ENCODE assay signal across 1 cellular context in genomic region chr13:28532226-28533048, GRCh38.
A peak's percentile ranks its signal among the peaks of the same experiment; 100 is the strongest.
TF ChIP-seq lines count a peak whose summit lies in the region.

No MANE protein-coding gene starts in this region.

TF ChIP-seq in K562, 482 proteins besides CTCF, POLR2A, EP300 and RAD21 (continued from another document and continues in another):
- TF ChIP-seq, protein P1, sequence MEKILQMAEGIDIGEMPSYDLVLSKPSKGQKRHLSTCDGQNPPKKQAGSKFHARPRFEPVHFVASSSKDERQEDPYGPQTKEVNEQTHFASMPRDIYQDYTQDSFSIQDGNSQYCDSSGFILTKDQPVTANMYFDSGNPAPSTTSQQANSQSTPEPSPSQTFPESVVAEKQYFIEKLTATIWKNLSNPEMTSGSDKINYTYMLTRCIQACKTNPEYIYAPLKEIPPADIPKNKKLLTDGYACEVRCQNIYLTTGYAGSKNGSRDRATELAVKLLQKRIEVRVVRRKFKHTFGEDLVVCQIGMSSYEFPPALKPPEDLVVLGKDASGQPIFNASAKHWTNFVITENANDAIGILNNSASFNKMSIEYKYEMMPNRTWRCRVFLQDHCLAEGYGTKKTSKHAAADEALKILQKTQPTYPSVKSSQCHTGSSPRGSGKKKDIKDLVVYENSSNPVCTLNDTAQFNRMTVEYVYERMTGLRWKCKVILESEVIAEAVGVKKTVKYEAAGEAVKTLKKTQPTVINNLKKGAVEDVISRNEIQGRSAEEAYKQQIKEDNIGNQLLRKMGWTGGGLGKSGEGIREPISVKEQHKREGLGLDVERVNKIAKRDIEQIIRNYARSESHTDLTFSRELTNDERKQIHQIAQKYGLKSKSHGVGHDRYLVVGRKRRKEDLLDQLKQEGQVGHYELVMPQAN (IDR thresholded peaks at IDR 0.05; ENCODE audit: borderline replicate concordance), result no peak
- TF ChIP-seq ZBTB7A (IDR thresholded peaks at IDR 0.05; ENCODE audit: borderline replicate concordance, control insufficient read depth, low read depth, low read length) (peak; percentile 60; the same call in 1 of the 2 replicates), ZNF75A (CRISPR knock-in tag; IDR thresholded peaks at IDR 0.05) (no peak), SMAD1 (IDR thresholded peaks at IDR 0.05; ENCODE audit: low read depth, low read length, partially characterized antibody) (no peak), KDM5B (IDR thresholded peaks at IDR 0.05; ENCODE audit: insufficient replicate concordance, low read depth, low read length) (no peak), ZNF695 (CRISPR knock-in tag; IDR thresholded peaks at IDR 0.05) (no peak), STAT5A (IDR thresholded peaks at IDR 0.05; ENCODE audit: borderline replicate concordance, low read length) (peak; percentile 47), POLR3A (IDR thresholded peaks at IDR 0.05; ENCODE audit: borderline replicate concordance, extremely low read depth, insufficient read depth, insufficient read length) (no peak), SRSF3 (IDR thresholded peaks at IDR 0.05; ENCODE audit: insufficient read depth, low read length) (no peak), RFX5 (IDR thresholded peaks at IDR 0.05; ENCODE audit: low read depth, low read length) (no peak), TAL1 (IDR thresholded peaks at IDR 0.05) (peak; percentile 86), CCNT2 (IDR thresholded peaks at IDR 0.05; ENCODE audit: borderline replicate concordance, extremely low read depth, insufficient read length, low read depth, low read length) (peak; percentile 86), ZNF384 (IDR thresholded peaks at IDR 0.05; ENCODE audit: low read depth, low read length) (no peak), ZKSCAN3 (CRISPR knock-in tag; IDR thresholded peaks at IDR 0.05) (no peak), NFXL1 (CRISPR knock-in tag; IDR thresholded peaks at IDR 0.05) (no peak), ZNF133 (CRISPR knock-in tag; IDR thresholded peaks at IDR 0.05) (no peak), REST (CRISPR knock-in tag; IDR thresholded peaks at IDR 0.05; ENCODE audit: low read depth) (no peak), RBM25 (IDR thresholded peaks at IDR 0.05; ENCODE audit: low read depth, low read length, severe bottlenecking) (no peak), TGIF2 (CRISPR knock-in tag; IDR thresholded peaks at IDR 0.05) (no peak), KDM2B (CRISPR knock-in tag; IDR thresholded peaks at IDR 0.05) (peak; percentile 16; the same call in 1 of the 2 replicates), SMARCA4 (IDR thresholded peaks at IDR 0.05) (peak; percentile 73), POLR2B (IDR thresholded peaks at IDR 0.05; ENCODE audit: low read depth, partially characterized antibody) (no peak), ZNF584 (CRISPR knock-in tag; IDR thresholded peaks at IDR 0.05; ENCODE audit: low read depth) (no peak), BRF2 (IDR thresholded peaks at IDR 0.05; ENCODE audit: borderline replicate concordance, insufficient read depth, insufficient read length) (no peak), IRF9 (tag; IDR thresholded peaks at IDR 0.05) (no peak), CREB3 (tag; conservative IDR thresholded peaks at IDR 0.05; ENCODE audit: low read depth) (no peak), ZNF707 (CRISPR knock-in tag; conservative IDR thresholded peaks at IDR 0.05) (no peak), TEAD2 (tag; IDR thresholded peaks at IDR 0.05) (no peak), ZNF23 (CRISPR knock-in tag; IDR thresholded peaks at IDR 0.05) (no peak), KAT7 (CRISPR knock-in tag; IDR thresholded peaks at IDR 0.05; ENCODE audit: borderline replicate concordance) (no peak), MAZ (CRISPR knock-in tag; conservative IDR thresholded peaks at IDR 0.05 in 1 of 2, IDR thresholded peaks at IDR 0.05 in 1 of 2) (peak in 1 of 2 experiments; percentile 28; a peak in 2 of 4 replicates), COPS2 (conservative IDR thresholded peaks at IDR 0.05) (no peak), ZNF239 (CRISPR knock-in tag; IDR thresholded peaks at IDR 0.05) (no peak), TEAD4 (IDR thresholded peaks at IDR 0.05; ENCODE audit: low read length) (peak; percentile 77), TEAD4 (CRISPR knock-in tag; IDR thresholded peaks at IDR 0.05; ENCODE audit: borderline replicate concordance) (no peak), ZNF589 (CRISPR knock-in tag; IDR thresholded peaks at IDR 0.05; ENCODE audit: low read depth) (no peak), HMG20A (CRISPR knock-in tag; conservative IDR thresholded peaks at IDR 0.05) (no peak), NEUROD1 (IDR thresholded peaks at IDR 0.05; ENCODE audit: borderline replicate concordance, low read depth, low read length, partially characterized antibody) (peak; percentile 41)
- TF ChIP-seq, protein P2, sequence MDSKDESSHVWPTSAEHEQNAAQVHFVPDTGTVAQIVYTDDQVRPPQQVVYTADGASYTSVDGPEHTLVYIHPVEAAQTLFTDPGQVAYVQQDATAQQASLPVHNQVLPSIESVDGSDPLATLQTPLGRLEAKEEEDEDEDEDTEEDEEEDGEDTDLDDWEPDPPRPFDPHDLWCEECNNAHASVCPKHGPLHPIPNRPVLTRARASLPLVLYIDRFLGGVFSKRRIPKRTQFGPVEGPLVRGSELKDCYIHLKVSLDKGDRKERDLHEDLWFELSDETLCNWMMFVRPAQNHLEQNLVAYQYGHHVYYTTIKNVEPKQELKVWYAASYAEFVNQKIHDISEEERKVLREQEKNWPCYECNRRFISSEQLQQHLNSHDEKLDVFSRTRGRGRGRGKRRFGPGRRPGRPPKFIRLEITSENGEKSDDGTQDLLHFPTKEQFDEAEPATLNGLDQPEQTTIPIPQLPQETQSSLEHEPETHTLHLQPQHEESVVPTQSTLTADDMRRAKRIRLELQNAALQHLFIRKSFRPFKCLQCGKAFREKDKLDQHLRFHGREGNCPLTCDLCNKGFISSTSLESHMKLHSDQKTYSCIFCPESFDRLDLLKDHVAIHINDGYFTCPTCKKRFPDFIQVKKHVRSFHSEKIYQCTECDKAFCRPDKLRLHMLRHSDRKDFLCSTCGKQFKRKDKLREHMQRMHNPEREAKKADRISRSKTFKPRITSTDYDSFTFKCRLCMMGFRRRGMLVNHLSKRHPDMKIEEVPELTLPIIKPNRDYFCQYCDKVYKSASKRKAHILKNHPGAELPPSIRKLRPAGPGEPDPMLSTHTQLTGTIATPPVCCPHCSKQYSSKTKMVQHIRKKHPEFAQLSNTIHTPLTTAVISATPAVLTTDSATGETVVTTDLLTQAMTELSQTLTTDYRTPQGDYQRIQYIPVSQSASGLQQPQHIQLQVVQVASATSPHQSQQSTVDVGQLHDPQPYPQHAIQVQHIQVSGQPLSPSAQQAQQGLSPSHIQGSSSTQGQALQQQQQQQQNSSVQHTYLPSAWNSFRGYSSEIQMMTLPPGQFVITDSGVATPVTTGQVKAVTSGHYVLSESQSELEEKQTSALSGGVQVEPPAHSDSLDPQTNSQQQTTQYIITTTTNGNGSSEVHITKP (IDR thresholded peaks at IDR 0.05; ENCODE audit: partially characterized antibody), result peak; percentile 72
- TF ChIP-seq, protein P3, sequence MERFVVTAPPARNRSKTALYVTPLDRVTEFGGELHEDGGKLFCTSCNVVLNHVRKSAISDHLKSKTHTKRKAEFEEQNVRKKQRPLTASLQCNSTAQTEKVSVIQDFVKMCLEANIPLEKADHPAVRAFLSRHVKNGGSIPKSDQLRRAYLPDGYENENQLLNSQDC (CRISPR knock-in tag; IDR thresholded peaks at IDR 0.05), result no peak
- TF ChIP-seq, protein P4, sequence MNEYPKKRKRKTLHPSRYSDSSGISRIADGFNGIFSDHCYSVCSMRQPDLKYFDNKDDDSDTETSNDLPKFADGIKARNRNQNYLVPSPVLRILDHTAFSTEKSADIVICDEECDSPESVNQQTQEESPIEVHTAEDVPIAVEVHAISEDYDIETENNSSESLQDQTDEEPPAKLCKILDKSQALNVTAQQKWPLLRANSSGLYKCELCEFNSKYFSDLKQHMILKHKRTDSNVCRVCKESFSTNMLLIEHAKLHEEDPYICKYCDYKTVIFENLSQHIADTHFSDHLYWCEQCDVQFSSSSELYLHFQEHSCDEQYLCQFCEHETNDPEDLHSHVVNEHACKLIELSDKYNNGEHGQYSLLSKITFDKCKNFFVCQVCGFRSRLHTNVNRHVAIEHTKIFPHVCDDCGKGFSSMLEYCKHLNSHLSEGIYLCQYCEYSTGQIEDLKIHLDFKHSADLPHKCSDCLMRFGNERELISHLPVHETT (CRISPR knock-in tag; conservative IDR thresholded peaks at IDR 0.05 in 1 of 2, IDR thresholded peaks at IDR 0.05 in 1 of 2), result peak in 1 of 2 experiments; percentile 68; a peak in 1 of 4 replicates
- TF ChIP-seq, protein P5, sequence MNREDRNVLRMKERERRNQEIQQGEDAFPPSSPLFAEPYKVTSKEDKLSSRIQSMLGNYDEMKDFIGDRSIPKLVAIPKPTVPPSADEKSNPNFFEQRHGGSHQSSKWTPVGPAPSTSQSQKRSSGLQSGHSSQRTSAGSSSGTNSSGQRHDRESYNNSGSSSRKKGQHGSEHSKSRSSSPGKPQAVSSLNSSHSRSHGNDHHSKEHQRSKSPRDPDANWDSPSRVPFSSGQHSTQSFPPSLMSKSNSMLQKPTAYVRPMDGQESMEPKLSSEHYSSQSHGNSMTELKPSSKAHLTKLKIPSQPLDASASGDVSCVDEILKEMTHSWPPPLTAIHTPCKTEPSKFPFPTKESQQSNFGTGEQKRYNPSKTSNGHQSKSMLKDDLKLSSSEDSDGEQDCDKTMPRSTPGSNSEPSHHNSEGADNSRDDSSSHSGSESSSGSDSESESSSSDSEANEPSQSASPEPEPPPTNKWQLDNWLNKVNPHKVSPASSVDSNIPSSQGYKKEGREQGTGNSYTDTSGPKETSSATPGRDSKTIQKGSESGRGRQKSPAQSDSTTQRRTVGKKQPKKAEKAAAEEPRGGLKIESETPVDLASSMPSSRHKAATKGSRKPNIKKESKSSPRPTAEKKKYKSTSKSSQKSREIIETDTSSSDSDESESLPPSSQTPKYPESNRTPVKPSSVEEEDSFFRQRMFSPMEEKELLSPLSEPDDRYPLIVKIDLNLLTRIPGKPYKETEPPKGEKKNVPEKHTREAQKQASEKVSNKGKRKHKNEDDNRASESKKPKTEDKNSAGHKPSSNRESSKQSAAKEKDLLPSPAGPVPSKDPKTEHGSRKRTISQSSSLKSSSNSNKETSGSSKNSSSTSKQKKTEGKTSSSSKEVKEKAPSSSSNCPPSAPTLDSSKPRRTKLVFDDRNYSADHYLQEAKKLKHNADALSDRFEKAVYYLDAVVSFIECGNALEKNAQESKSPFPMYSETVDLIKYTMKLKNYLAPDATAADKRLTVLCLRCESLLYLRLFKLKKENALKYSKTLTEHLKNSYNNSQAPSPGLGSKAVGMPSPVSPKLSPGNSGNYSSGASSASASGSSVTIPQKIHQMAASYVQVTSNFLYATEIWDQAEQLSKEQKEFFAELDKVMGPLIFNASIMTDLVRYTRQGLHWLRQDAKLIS (CRISPR knock-in tag; IDR thresholded peaks at IDR 0.05), result 0 out of 2 replicates have a peak, but pooled peaks have one; percentile 48
- TF ChIP-seq, protein P6, sequence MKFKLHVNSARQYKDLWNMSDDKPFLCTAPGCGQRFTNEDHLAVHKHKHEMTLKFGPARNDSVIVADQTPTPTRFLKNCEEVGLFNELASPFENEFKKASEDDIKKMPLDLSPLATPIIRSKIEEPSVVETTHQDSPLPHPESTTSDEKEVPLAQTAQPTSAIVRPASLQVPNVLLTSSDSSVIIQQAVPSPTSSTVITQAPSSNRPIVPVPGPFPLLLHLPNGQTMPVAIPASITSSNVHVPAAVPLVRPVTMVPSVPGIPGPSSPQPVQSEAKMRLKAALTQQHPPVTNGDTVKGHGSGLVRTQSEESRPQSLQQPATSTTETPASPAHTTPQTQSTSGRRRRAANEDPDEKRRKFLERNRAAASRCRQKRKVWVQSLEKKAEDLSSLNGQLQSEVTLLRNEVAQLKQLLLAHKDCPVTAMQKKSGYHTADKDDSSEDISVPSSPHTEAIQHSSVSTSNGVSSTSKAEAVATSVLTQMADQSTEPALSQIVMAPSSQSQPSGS (CRISPR knock-in tag; IDR thresholded peaks at IDR 0.05), result no peak
